In genomic region chr10:17022898-17023297, GRCh38 we compare ENCODE assay signal across 8 cellular contexts.
DNase-seq lines count a peak whose midpoint lies in the region; ATAC-seq, FAIRE-seq and TF ChIP-seq lines count a peak whose summit lies in the region.

No MANE protein-coding gene starts in this region.

- H3K4me1 Mint-ChIP-seq in activated CD8-positive, alpha-beta T cell treated with anti-CD3 and anti-CD28 coated beads, Interleukin-2, amount 10 ng/mL, durations not matched to agents 7 days and 5 days (ENCODE audit: low read depth): peaks cover 63% of the 10 kb centered on the region

- H3K9me3 Mint-ChIP-seq in activated CD8-positive, alpha-beta T cell treated with anti-CD3 and anti-CD28 coated beads, Interleukin-2, amount 10 ng/mL, durations not matched to agents 7 days and 5 days (ENCODE audit: insufficient read depth): peaks cover 11% of the 10 kb centered on the region

- no peak for TF ChIP-seq EP300 in SK-N-SH (IDR thresholded peaks at IDR 0.05; ENCODE audit: borderline replicate concordance in 1 of 2, low read depth in 1 of 2, low read length in 1 of 2)
- TF ChIP-seq EP300 in stomach (IDR thresholded peaks at IDR 0.05): no peak

- H3K4me1 ChIP-seq in SK-N-SH (ENCODE audit: control insufficient read depth in 1 of 2, insufficient read depth in 2 of 2, low read depth in 1 of 2, low read length in 1 of 2) (peaks cover 15 to 52% of the 10 kb centered on the region in 2 experiments), right atrium auricular region (peaks cover 0 to 31% of the 10 kb centered on the region in 2 donors), stomach (peaks cover 4 to 49% (median 5%) of the 10 kb centered on the region in 4 donors)

- peaks cover 47% of the 10 kb centered on the region for H3F3A ChIP-seq in SK-N-SH (replicated peaks; ENCODE audit: insufficient read depth)

- POLR2A ChIA-PET in SK-N-SH (lab: Yijun Ruan, JAX): no interaction called here
- POLR2A ChIA-PET in activated CD8-positive, alpha-beta T cell treated with anti-CD3 and anti-CD28 coated beads, Interleukin-2, amount 10 ng/mL, durations not matched to agents 7 days and 5 days (lab: Charles Lee): interaction anchor here (0.9 to 6.9 kb wide), 7 partner anchors 10 to 621 kb away, joined by 3 to 127 read pairs (median 3); partner anchors contain the start of genes RSU1, STAM and VIM

- no peaks in the 10 kb centered on the region for H3K79me2 ChIP-seq in SK-N-SH (ENCODE audit: insufficient read depth)

- H3K9ac ChIP-seq in SK-N-SH: peak overlapping the region; percentile 85

- DNase-seq in SK-N-SH (no peak), right atrium auricular region (ENCODE audit: low spot score) (no peak), stomach (no peak), H54 (ENCODE audit: insufficient read length, low spot score) (no peak), mucosa of gallbladder (ENCODE audit: low spot score) (no peak)
- DNase-seq in activated CD8-positive, alpha-beta T cell treated with anti-CD3 and anti-CD28 coated beads, Interleukin-2, amount 10 ng/mL, durations not matched to agents 7 days and 5 days: peak; percentile 19

- no peak for FAIRE-seq in H54 (lab: Jason Lieb, UNC)

- TF ChIP-seq CTCF in SK-N-SH (IDR thresholded peaks at IDR 0.05): no peak
- no peak for TF ChIP-seq CTCF in right atrium auricular region (IDR thresholded peaks at IDR 0.05)
- no peak for TF ChIP-seq CTCF in stomach (IDR thresholded peaks at IDR 0.05)

- TF ChIP-seq RAD21 in SK-N-SH (IDR thresholded peaks at IDR 0.05; ENCODE audit: low read length): no peak

- peak overlapping the region; percentile 86 to 100 for H3K27ac ChIP-seq in SK-N-SH (ENCODE audit: low read depth in 2 of 2, low read length in 1 of 2)
- H3K27ac ChIP-seq in right atrium auricular region: peak overlapping the region; percentile 30 to 75
- peak overlapping the region in 4 of 5 donors; percentile 64 to 78 (median 70) for H3K27ac ChIP-seq in stomach

- H3K36me3 ChIP-seq in SK-N-SH (replicated peaks in 1 of 2; ENCODE audit: control insufficient read depth in 1 of 2, insufficient read depth in 2 of 2, low read length in 1 of 2): no peaks in the 10 kb centered on the region
- no peaks in the 10 kb centered on the region for H3K36me3 ChIP-seq in right atrium auricular region
- no peaks in the 10 kb centered on the region for H3K36me3 ChIP-seq in stomach

- H3K36me3 Mint-ChIP-seq in activated CD8-positive, alpha-beta T cell treated with anti-CD3 and anti-CD28 coated beads, Interleukin-2, amount 10 ng/mL, durations not matched to agents 7 days and 5 days (ENCODE audit: low read depth): peaks cover 16% of the 10 kb centered on the region

- CTCF ChIA-PET in SK-N-SH (lab: Yijun Ruan, JAX): interaction anchor here (2.2 kb wide), 1 partner anchor 170 kb away, joined by 5 read pairs; no protein-coding TSS in a partner anchor
- CTCF ChIA-PET in activated CD8-positive, alpha-beta T cell treated with anti-CD3 and anti-CD28 coated beads, Interleukin-2, amount 10 ng/mL, durations not matched to agents 7 days and 5 days (lab: Charles Lee): interaction anchor here (1.2 to 3.2 kb wide), 3 partner anchors 15 to 206 kb away, joined by 3 to 19 read pairs (median 4); partner anchors contain the start of gene VIM

- no peaks in the 10 kb centered on the region for H3K9me3 ChIP-seq in SK-N-SH
- peaks cover 0 to 3% of the 10 kb centered on the region in 2 donors for H3K9me3 ChIP-seq in right atrium auricular region
- no peaks in the 10 kb centered on the region for H3K9me3 ChIP-seq in stomach

- H4K20me1 ChIP-seq in SK-N-SH (ENCODE audit: insufficient read depth): no peaks in the 10 kb centered on the region

- H3K27me3 Mint-ChIP-seq in activated CD8-positive, alpha-beta T cell treated with anti-CD3 and anti-CD28 coated beads, Interleukin-2, amount 10 ng/mL, durations not matched to agents 7 days and 5 days (ENCODE audit: low read depth): no peaks in the 10 kb centered on the region

- H3K4me2 ChIP-seq in SK-N-SH: peak overlapping the region; percentile 48

- no peak overlapping the region for H2AFZ ChIP-seq in SK-N-SH (ENCODE audit: low read depth)

- H3K27me3 ChIP-seq in SK-N-SH (ENCODE audit: insufficient read depth) (no peaks in the 10 kb centered on the region), right atrium auricular region (no peaks in the 10 kb centered on the region), stomach (no peaks in the 10 kb centered on the region)

- no peak overlapping the region for H3K4me3 ChIP-seq in SK-N-SH (ENCODE audit: low read depth in 2 of 2, low read length in 1 of 2)
- no peak overlapping the region for H3K4me3 ChIP-seq in right atrium auricular region
- peak overlapping the region in 1 of 4 donors; percentile 3 for H3K4me3 ChIP-seq in stomach

- ATAC-seq in SK-N-SH treated with all-trans-retinoic acid at 6 μM for 48 hours: no peak
- no peak for ATAC-seq in activated CD8-positive, alpha-beta T cell treated with anti-CD3 and anti-CD28 coated beads, Interleukin-2, amount 10 ng/mL, durations not matched to agents 7 days and 5 days
- no peak for ATAC-seq in GM21825 (IDR thresholded peaks at IDR 0.05; ENCODE audit: unreplicated experiment)

- intact Hi-C loops in stomach (cut with DNase I; ENCODE audit: low total_unique reads): no loop called here

- no peaks in the 10 kb centered on the region for H3K9me2 ChIP-seq in SK-N-SH

- peak overlapping the region; percentile 98 for H3K27ac Mint-ChIP-seq in activated CD8-positive, alpha-beta T cell treated with anti-CD3 and anti-CD28 coated beads, Interleukin-2, amount 10 ng/mL, durations not matched to agents 7 days and 5 days

- no peak for TF ChIP-seq POLR2A in stomach (IDR thresholded peaks at IDR 0.05)
- TF ChIP-seq POLR2A in H54 (IDR thresholded peaks at IDR 0.05; ENCODE audit: low read depth, low read length): no peak

- 84% methylated on average over 6 of the region's 6 CpGs for WGBS in SK-N-SH (ENCODE audit: low lambda C conversion rate)
- WGBS in stomach, 5 donors: 67 to 84% (median 80%) methylated on average over 6 of the region's 6 CpGs

- H3K4me3 Mint-ChIP-seq in activated CD8-positive, alpha-beta T cell treated with anti-CD3 and anti-CD28 coated beads, Interleukin-2, amount 10 ng/mL, durations not matched to agents 7 days and 5 days: peak overlapping the region; percentile 74

TF ChIP-seq in SK-N-SH, 30 proteins besides CTCF, POLR2A, EP300 and RAD21:
- TF ChIP-seq FOXJ3 (CRISPR knock-in tag; IDR thresholded peaks at IDR 0.05): no peak
- no peak for TF ChIP-seq GATA2 (CRISPR knock-in tag; IDR thresholded peaks at IDR 0.05)
- TF ChIP-seq POLR2AphosphoS5 (IDR thresholded peaks at IDR 0.05; ENCODE audit: low read depth, low read length): 0 out of 2 replicates have a peak, but pooled peaks have one; percentile 21
- no peak for TF ChIP-seq CHD2 (IDR thresholded peaks at IDR 0.05; ENCODE audit: low read length, partially characterized antibody)

TF ChIP-seq in SK-N-SH treated with all-trans-retinoic acid at 6 μM for 48 hours, 23 proteins besides CTCF, POLR2A, EP300 and RAD21:
- no peak for TF ChIP-seq OSR1 (CRISPR knock-in tag; IDR thresholded peaks at IDR 0.05)
- TF ChIP-seq TCF4 (CRISPR knock-in tag; IDR thresholded peaks at IDR 0.05; ENCODE audit: borderline replicate concordance): no peak
- no peak for TF ChIP-seq PPARA (CRISPR knock-in tag; IDR thresholded peaks at IDR 0.05; ENCODE audit: borderline replicate concordance)
